8 cellular contexts compared by ENCODE assay signal in the genomic region with DNA sequence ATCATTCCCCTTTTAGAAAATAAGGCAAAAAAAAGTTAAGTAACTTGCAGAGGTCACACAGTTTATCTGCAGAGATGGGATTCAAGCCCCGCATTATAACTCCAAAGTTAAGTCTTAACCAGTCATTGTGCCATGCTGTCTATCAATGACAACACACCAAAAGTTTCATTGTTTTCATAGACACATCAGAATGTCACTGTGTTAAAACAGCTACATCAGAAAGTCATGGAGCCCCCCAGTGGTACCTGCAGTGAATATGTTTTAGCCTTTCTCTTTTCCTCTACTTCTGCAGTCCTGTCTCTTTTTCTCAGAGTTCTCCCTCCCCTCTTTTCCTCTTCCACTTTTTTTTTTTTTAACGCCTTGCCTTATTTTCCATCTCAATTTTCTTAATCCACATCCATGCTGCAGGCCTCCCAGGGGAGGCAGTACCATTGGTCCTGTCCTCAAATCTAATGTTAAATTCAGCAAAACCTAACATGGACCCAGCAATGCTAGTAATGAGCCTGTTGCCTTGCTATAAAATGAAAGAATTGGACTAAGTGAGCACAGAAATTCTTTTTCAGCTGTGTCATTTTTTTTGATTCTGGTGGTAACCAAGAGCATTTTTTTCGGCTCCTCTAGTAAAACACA. TPM values are rescaled to one million over a fixed set of nuclear protein-coding genes. Genes with fewer than 3 reads are reported as not detected.
A peak's percentile ranks its signal among the peaks of the same experiment; 100 is the strongest.
DNase-seq lines count a peak whose midpoint lies in the region; TF ChIP-seq lines count a peak whose summit lies in the region.

No MANE protein-coding gene starts in this region.

- no peaks in the 10 kb centered on the region; the same call in 1 of the 2 replicates for H3K4me1 ChIP-seq in HEK293 (ENCODE audit: control insufficient read depth, insufficient read depth, low read length)
- H3K4me1 ChIP-seq in smooth muscle cell (ENCODE audit: low read depth): no peaks in the 10 kb centered on the region

- H3K9me3 ChIP-seq in HEK293 (ENCODE audit: control insufficient read depth, insufficient read depth, low read depth, low read length): no peaks in the 10 kb centered on the region
- H3K9me3 ChIP-seq in smooth muscle cell (replicated peaks; ENCODE audit: low read depth): no peaks in the 10 kb centered on the region

- H3F3A ChIP-seq in smooth muscle cell (ENCODE audit: low read depth): no peaks in the 10 kb centered on the region

- H3K4me3 ChIP-seq in HEK293 (ENCODE audit: low read depth, low read length): no peak overlapping the region
- no peak overlapping the region for H3K4me3 ChIP-seq in smooth muscle cell

- intact Hi-C loops in posterior vena cava (cut with DNase I): no loop called here

- CTCF ChIA-PET in HEK293 (lab: Yijun Ruan, JAX): interaction anchor here (0.6 to 2.6 kb wide), 19 partner anchors 8 to 557 kb away, joined by 3 to 18 read pairs (median 5); no protein-coding TSS in a partner anchor

- DNase-seq in EH (ENCODE audit: low read depth): peak; percentile 28
- peak; percentile 55 for DNase-seq in NCI-H2196 (lab: John Stamatoyannopoulos, UW; ENCODE audit: unreplicated experiment)
- DNase-seq in astrocyte of the hippocampus (ENCODE audit: low read depth, low spot score): peak; percentile 61
- DNase-seq in medulla oblongata (ENCODE audit: extremely low spot score): peak; percentile 59
- no peak for DNase-seq in activated effector memory CD4-positive, alpha-beta T cell treated with anti-CD3 and anti-CD28 coated beads, Interleukin-2, amount 50 U/mL, for 16 hours
- DNase-seq in posterior vena cava (ENCODE audit: low spot score): no peak
- no peak for DNase-seq in smooth muscle cell (lab: John Stamatoyannopoulos, UW; ENCODE audit: unreplicated experiment)

- no peak overlapping the region for H3K4me2 ChIP-seq in smooth muscle cell

- POLR2A ChIA-PET in HEK293 (lab: Yijun Ruan, JAX): interaction anchor here (0.6 kb wide), 1 partner anchor 8 kb away, joined by 3 read pairs; no protein-coding TSS in a partner anchor

- H2AFZ ChIP-seq in smooth muscle cell (ENCODE audit: low read depth): no peak overlapping the region

- 55% methylated on average over 3 of the region's 3 CpGs for WGBS in smooth muscle cell (ENCODE audit: low lambda C conversion rate)

- TF ChIP-seq CTCF in HEK293 (tag by site-specific recombination; IDR thresholded peaks at IDR 0.05) (no peak; the same call in 1 of the 2 replicates), smooth muscle cell (IDR thresholded peaks at IDR 0.05; ENCODE audit: borderline replicate concordance, insufficient read depth, poor library complexity, severe bottlenecking) (no peak)

- no peaks in the 10 kb centered on the region for H3K79me2 ChIP-seq in smooth muscle cell (ENCODE audit: low read depth)

- no peaks in the 10 kb centered on the region for H4K20me1 ChIP-seq in smooth muscle cell (ENCODE audit: low read depth)

- no peaks in the 10 kb centered on the region for H3K36me3 ChIP-seq in HEK293 (ENCODE audit: control insufficient read depth in 2 of 2, insufficient read depth in 1 of 2, low read length in 2 of 2)
- no peaks in the 10 kb centered on the region for H3K36me3 ChIP-seq in smooth muscle cell (ENCODE audit: low read depth)

- H3K27me3 ChIP-seq in smooth muscle cell (ENCODE audit: low read depth): peaks cover 47% of the 10 kb centered on the region

- H3K9ac ChIP-seq in smooth muscle cell (ENCODE audit: low read depth): no peak overlapping the region

- H3K27ac ChIP-seq in HEK293 (ENCODE audit: extremely low read depth, low read depth, low read length): no peak overlapping the region
- no peak overlapping the region for H3K27ac ChIP-seq in smooth muscle cell (ENCODE audit: low read depth)

TF ChIP-seq in HEK293, 187 proteins besides CTCF, POLR2A, EP300 and RAD21:
- TF ChIP-seq SCRT1 (tag by site-specific recombination; IDR thresholded peaks at IDR 0.05; ENCODE audit: borderline replicate concordance) (peak; percentile 42; the same call in 1 of the 2 replicates), SCRT2 (tag by site-specific recombination; IDR thresholded peaks at IDR 0.05) (peak; percentile 84), ZNF654 (tag by site-specific recombination; IDR thresholded peaks at IDR 0.05; ENCODE audit: low read depth) (peak; percentile 74), ZSCAN23 (tag by site-specific recombination; IDR thresholded peaks at IDR 0.05) (no peak), ZNF335 (tag by site-specific recombination; conservative IDR thresholded peaks at IDR 0.05) (0 out of 2 replicates have a peak, but pooled peaks have one; percentile 34), ZNF629 (tag by site-specific recombination; IDR thresholded peaks at IDR 0.05) (peak; percentile 15; the same call in 1 of the 2 replicates), ZNF2 (tag by site-specific recombination; IDR thresholded peaks at IDR 0.05) (0 out of 2 replicates have a peak, but pooled peaks have one; percentile 22), ZNF626 (tag by site-specific recombination; IDR thresholded peaks at IDR 0.05) (no peak), ZNF660 (tag by site-specific recombination; IDR thresholded peaks at IDR 0.05) (0 out of 2 replicates have a peak, but pooled peaks have one; percentile 31)
- TF ChIP-seq, protein P1, sequence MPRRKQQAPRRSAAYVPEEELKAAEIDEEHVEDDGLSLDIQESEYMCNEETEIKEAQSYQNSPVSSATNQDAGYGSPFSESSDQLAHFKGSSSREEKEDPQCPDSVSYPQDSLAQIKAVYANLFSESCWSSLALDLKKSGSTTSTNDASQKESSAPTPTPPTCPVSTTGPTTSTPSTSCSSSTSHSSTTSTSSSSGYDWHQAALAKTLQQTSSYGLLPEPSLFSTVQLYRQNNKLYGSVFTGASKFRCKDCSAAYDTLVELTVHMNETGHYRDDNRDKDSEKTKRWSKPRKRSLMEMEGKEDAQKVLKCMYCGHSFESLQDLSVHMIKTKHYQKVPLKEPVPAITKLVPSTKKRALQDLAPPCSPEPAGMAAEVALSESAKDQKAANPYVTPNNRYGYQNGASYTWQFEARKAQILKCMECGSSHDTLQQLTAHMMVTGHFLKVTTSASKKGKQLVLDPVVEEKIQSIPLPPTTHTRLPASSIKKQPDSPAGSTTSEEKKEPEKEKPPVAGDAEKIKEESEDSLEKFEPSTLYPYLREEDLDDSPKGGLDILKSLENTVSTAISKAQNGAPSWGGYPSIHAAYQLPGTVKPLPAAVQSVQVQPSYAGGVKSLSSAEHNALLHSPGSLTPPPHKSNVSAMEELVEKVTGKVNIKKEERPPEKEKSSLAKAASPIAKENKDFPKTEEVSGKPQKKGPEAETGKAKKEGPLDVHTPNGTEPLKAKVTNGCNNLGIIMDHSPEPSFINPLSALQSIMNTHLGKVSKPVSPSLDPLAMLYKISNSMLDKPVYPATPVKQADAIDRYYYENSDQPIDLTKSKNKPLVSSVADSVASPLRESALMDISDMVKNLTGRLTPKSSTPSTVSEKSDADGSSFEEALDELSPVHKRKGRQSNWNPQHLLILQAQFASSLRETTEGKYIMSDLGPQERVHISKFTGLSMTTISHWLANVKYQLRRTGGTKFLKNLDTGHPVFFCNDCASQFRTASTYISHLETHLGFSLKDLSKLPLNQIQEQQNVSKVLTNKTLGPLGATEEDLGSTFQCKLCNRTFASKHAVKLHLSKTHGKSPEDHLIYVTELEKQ (tag by site-specific recombination; IDR thresholded peaks at IDR 0.05; ENCODE audit: borderline replicate concordance): no peak
- TF ChIP-seq, protein P2, sequence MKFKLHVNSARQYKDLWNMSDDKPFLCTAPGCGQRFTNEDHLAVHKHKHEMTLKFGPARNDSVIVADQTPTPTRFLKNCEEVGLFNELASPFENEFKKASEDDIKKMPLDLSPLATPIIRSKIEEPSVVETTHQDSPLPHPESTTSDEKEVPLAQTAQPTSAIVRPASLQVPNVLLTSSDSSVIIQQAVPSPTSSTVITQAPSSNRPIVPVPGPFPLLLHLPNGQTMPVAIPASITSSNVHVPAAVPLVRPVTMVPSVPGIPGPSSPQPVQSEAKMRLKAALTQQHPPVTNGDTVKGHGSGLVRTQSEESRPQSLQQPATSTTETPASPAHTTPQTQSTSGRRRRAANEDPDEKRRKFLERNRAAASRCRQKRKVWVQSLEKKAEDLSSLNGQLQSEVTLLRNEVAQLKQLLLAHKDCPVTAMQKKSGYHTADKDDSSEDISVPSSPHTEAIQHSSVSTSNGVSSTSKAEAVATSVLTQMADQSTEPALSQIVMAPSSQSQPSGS (tag by site-specific recombination; IDR thresholded peaks at IDR 0.05; ENCODE audit: low read depth): no peak

RNA-seq across cellular contexts. Expression of gene NRCAM, which starts 3.8 kb away (rescaled TPM):
- total RNA-seq in posterior vena cava: 1 to 10 TPM; 1.5 to 1.7 TPM
- 0.22 and 0.49 TPM in 2 replicates for total RNA-seq in smooth muscle cell
- 0.30 TPM in 1 of 2 replicates, not detected in the other for polyA plus RNA-seq in smooth muscle cell

Comparison
In these comparisons a context has a peak if more than half of its experiments do, and no peak if none do; other contexts are left out.
1. DNase-seq: peak in EH (single experiment), NCI-H2196 (single experiment), astrocyte of the hippocampus (single experiment) and medulla oblongata (single experiment); none in activated effector memory CD4-positive, alpha-beta T cell treated with anti-CD3 and anti-CD28 coated beads, Interleukin-2, amount 50 U/mL, for 16 hours (single experiment), posterior vena cava (single experiment) and smooth muscle cell (single experiment).